In the genomic region with DNA sequence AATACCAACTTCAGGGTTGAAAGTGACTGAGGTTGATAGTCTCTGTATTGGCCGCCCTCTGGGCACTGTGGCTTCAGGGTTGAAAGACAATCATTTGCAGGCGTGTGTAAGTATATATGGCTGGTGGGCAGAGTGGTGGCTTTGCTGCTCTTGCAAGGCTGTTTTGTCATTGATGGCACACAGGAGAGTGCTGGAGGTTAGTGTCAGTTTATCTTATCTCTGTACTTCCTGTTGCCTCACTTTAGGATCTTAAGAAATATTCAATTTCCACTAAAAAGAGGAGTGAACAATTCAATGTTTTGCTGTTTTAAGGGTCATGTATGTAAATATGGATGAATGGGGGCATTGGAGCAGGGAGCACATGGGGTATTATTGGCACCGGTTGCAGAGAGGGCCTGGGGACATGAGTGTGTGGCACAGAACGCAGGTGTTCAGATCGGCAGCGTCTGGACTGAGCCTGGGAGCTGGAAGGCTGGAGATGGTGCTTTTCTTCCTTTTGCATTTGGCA, we compare ENCODE assay signal across 8 cellular contexts. TPM values are rescaled to one million over a fixed set of nuclear protein-coding genes. Genes with fewer than 3 reads are reported as not detected.
DNase-seq lines count a peak whose midpoint lies in the region; ATAC-seq and TF ChIP-seq lines count a peak whose summit lies in the region.

No MANE protein-coding gene starts in this region.

- CTCF ChIA-PET in MCF 10A (lab: Yijun Ruan, JAX) = no interaction called here

- no peaks in the 10 kb centered on the region for H3K27me3 Mint-ChIP-seq in MCF 10A (ENCODE audit: insufficient read depth, unreplicated experiment)

- no peak for TF ChIP-seq CTCF in MCF 10A (IDR thresholded peaks at IDR 0.05; ENCODE audit: unreplicated experiment)
- no peak for TF ChIP-seq CTCF in breast epithelium (IDR thresholded peaks at IDR 0.05)
- TF ChIP-seq CTCF in upper lobe of left lung (IDR thresholded peaks at IDR 0.05) = no peak

- intact Hi-C loops in MCF 10A (cut with micrococcal nuclease) (loop anchor here (10.0 kb wide), 1 partner anchor 59 kb away; no protein-coding TSS in a partner anchor), breast epithelium (cut with DNase I; ENCODE audit: low total_unique reads) (no loop called here)

- no peaks in the 10 kb centered on the region for H3K36me3 ChIP-seq in breast epithelium
- no peaks in the 10 kb centered on the region for H3K36me3 ChIP-seq in upper lobe of left lung
- H3K36me3 ChIP-seq in mesendoderm (ENCODE audit: control insufficient read depth, insufficient read depth, low read length) = no peaks in the 10 kb centered on the region

- no peak overlapping the region for H3K56ac ChIP-seq in mesendoderm (ENCODE audit: low read length)

- H3K4me1 ChIP-seq in breast epithelium (peaks cover 0 to 11% of the 10 kb centered on the region in 2 donors), upper lobe of left lung (peaks cover 43 to 66% (median 56%) of the 10 kb centered on the region in 4 donors), mesendoderm (ENCODE audit: control insufficient read depth, low read depth, low read length) (peaks cover 8% of the 10 kb centered on the region)

- WGBS in upper lobe of left lung, 2 donors = 43 to 51% methylated on average over 6 of the region's 6 CpGs
- WGBS in mesendoderm (ENCODE audit: extremely low coverage, insufficient coverage, low lambda C conversion rate) = no CpG with 5 or more reads among the region's 6 CpGs

- H3K27ac ChIP-seq in breast epithelium (no peak overlapping the region), upper lobe of left lung (peak overlapping the region in 3 of 4 donors; percentile 58 to 79 (median 71)), mesendoderm (ENCODE audit: low read depth, low read length) (no peak overlapping the region)

- DNase-seq in MCF 10A (ENCODE audit: unreplicated experiment) (no peak), breast epithelium (ENCODE audit: low spot score in 2 of 2) (no peak), NCI-H345 treated with DMSO at 0.1 percent for 48 hours (lab: John Stamatoyannopoulos, UW; ENCODE audit: unreplicated experiment) (peak; percentile 53), cerebellar cortex (ENCODE audit: low spot score) (peak; percentile 56), upper lobe of left lung (no peak), mesendoderm (no peak), DMS53 treated with DMSO at 0.1 percent for 48 hours (lab: John Stamatoyannopoulos, UW; ENCODE audit: unreplicated experiment) (no peak), DMS153 treated with DMSO at 0.1 percent for 48 hours (lab: John Stamatoyannopoulos, UW; ENCODE audit: unreplicated experiment) (no peak)

- H3K18ac ChIP-seq in mesendoderm (ENCODE audit: low read length) = no peak overlapping the region

- H4K5ac ChIP-seq in mesendoderm (ENCODE audit: low read length) = no peak overlapping the region

- H3K36me3 Mint-ChIP-seq in MCF 10A (ENCODE audit: insufficient read depth, unreplicated experiment) = peaks cover 5% of the 10 kb centered on the region

- TF ChIP-seq POLR2A in breast epithelium (IDR thresholded peaks at IDR 0.05) = no peak
- no peak for TF ChIP-seq POLR2A in upper lobe of left lung (IDR thresholded peaks at IDR 0.05)

- H3K4me3 ChIP-seq in breast epithelium (no peak overlapping the region), upper lobe of left lung (no peak overlapping the region), mesendoderm (ENCODE audit: low read length) (no peak overlapping the region)

- H3K27ac Mint-ChIP-seq in MCF 10A (ENCODE audit: low read depth, unreplicated experiment) = peak overlapping the region; percentile 29

- no peak for TF ChIP-seq EP300 in upper lobe of left lung (IDR thresholded peaks at IDR 0.05)

- peaks cover 33% of the 10 kb centered on the region for H3K4me1 Mint-ChIP-seq in MCF 10A (ENCODE audit: insufficient read depth, unreplicated experiment)

- no peak overlapping the region for H3K4ac ChIP-seq in mesendoderm (ENCODE audit: low read depth, low read length)

- H4K8ac ChIP-seq in mesendoderm (ENCODE audit: low read depth, low read length) = no peak overlapping the region

- H3K9ac ChIP-seq in mesendoderm (ENCODE audit: low read length) = no peak overlapping the region

- no peak overlapping the region for H3K4me2 ChIP-seq in mesendoderm (ENCODE audit: low read length)

- peak overlapping the region; percentile 39 for H3K4me3 Mint-ChIP-seq in MCF 10A (ENCODE audit: unreplicated experiment)

- H3K23ac ChIP-seq in mesendoderm (ENCODE audit: low read length) = no peak overlapping the region

- H3K27me3 ChIP-seq in breast epithelium (no peaks in the 10 kb centered on the region), upper lobe of left lung (no peaks in the 10 kb centered on the region), mesendoderm (ENCODE audit: insufficient read depth, low read length, poor library complexity) (no peaks in the 10 kb centered on the region)

- ATAC-seq in upper lobe of left lung (ENCODE audit: low FRiP score in 2 of 2) = no peak

- no peak overlapping the region for H2BK5ac ChIP-seq in mesendoderm (ENCODE audit: low read length)

- H3K79me1 ChIP-seq in mesendoderm (ENCODE audit: low read length) = peaks cover 21% of the 10 kb centered on the region

- BruUV-seq in MCF 10A (replicated peaks; lab: Mats Ljungman, UMichigan) = no TSS peak

- no peaks in the 10 kb centered on the region for H3K9me3 Mint-ChIP-seq in MCF 10A (ENCODE audit: unreplicated experiment)

- peaks cover 70% of the 10 kb centered on the region for H3K79me2 ChIP-seq in mesendoderm (ENCODE audit: control insufficient read depth, insufficient read depth, low read length)

- H3K9me3 ChIP-seq in breast epithelium (no peaks in the 10 kb centered on the region), upper lobe of left lung (no peaks in the 10 kb centered on the region)

- no peak overlapping the region for H2BK15ac ChIP-seq in mesendoderm (replicated peaks; ENCODE audit: low read depth)

- no peak overlapping the region for H2BK120ac ChIP-seq in mesendoderm (ENCODE audit: low read depth, low read length)

- POLR2A ChIA-PET in MCF 10A (lab: Yijun Ruan, JAX) = interaction anchor here (1.1 to 1.3 kb wide), 2 partner anchors 8 to 22 kb away, joined by 3 to 6 read pairs; no protein-coding TSS in a partner anchor

- no peak overlapping the region for H2AK5ac ChIP-seq in mesendoderm (ENCODE audit: low read length)

RNA-seq across cellular contexts. Expression of a gene that starts 51.5 kb away (rescaled TPM):
- total RNA-seq in MCF 10A (2022) = 35.3 and 36.5 TPM in 2 replicates
- 10 to 100 TPM; 42.0 to 54.3 (median 46.9) TPM for total RNA-seq in breast epithelium
- total RNA-seq in upper lobe of left lung = 10 to 100 TPM; 29.3 to 48.6 (median 37.9) TPM
- 76.8 TPM for polyA plus RNA-seq in mesendoderm (2013, experiment 1 of 2)
- 75.2 TPM for polyA plus RNA-seq in mesendoderm (2013, experiment 2 of 2)

Comparison
In these comparisons a context has a peak if more than half of its experiments do, and no peak if none do; other contexts are left out.
1. DNase-seq: peak in NCI-H345 treated with DMSO at 0.1 percent for 48 hours (single experiment) and cerebellar cortex (single experiment); none in MCF 10A (single experiment), breast epithelium (0 of 2), upper lobe of left lung (0 of 2), mesendoderm (single experiment), DMS53 treated with DMSO at 0.1 percent for 48 hours (single experiment) and DMS153 treated with DMSO at 0.1 percent for 48 hours (single experiment).
2. H3K27ac ChIP-seq: peak in upper lobe of left lung (3 of 4); none in breast epithelium (0 of 2) and mesendoderm (single experiment).